ENCODE assay signal across 8 cellular contexts in genomic region chr17:17416007-17416399, GRCh38.
DNase-seq lines count a peak whose midpoint lies in the region; ATAC-seq and TF ChIP-seq lines count a peak whose summit lies in the region.

No MANE protein-coding gene starts in this region.

- ATAC-seq in heart left ventricle, result peak in 2 of 4 donors; percentile 16 to 41

- in situ Hi-C loops in G401 (cut with HindIII; ENCODE audit: low sequenced_read_pairs), result no loop called here

- peak overlapping the region; percentile 25 for H2AFZ ChIP-seq in smooth muscle cell (ENCODE audit: low read depth)

- H3K4me3 ChIP-seq in WERI-Rb-1 (ENCODE audit: low read depth, low read length), result no peak overlapping the region
- H3K4me3 ChIP-seq in heart left ventricle, result no peak overlapping the region
- no peak overlapping the region for H3K4me3 ChIP-seq in smooth muscle cell
- H3K4me3 ChIP-seq in effector memory CD4-positive, alpha-beta T cell (ENCODE audit: insufficient read depth, low read depth, low read length, poor library complexity, severe bottlenecking), result no peak overlapping the region

- 65 to 93% (median 91%) methylated on average over 2 of the region's 2 CpGs for WGBS in heart left ventricle, 4 donors
- 89% methylated on average over 2 of the region's 2 CpGs for WGBS in smooth muscle cell (ENCODE audit: low lambda C conversion rate)

- H3K9me3 ChIP-seq in WERI-Rb-1 (ENCODE audit: severe bottlenecking) (no peaks in the 10 kb centered on the region), heart left ventricle (no peaks in the 10 kb centered on the region), smooth muscle cell (replicated peaks; ENCODE audit: low read depth) (no peaks in the 10 kb centered on the region)
- H3K9me3 ChIP-seq in effector memory CD4-positive, alpha-beta T cell (ENCODE audit: control insufficient read depth, low read length), result no peaks in the 10 kb centered on the region

- H3K36me3 ChIP-seq in WERI-Rb-1 (no peaks in the 10 kb centered on the region), heart left ventricle (no peaks in the 10 kb centered on the region), smooth muscle cell (ENCODE audit: low read depth) (no peaks in the 10 kb centered on the region)
- no peaks in the 10 kb centered on the region for H3K36me3 ChIP-seq in effector memory CD4-positive, alpha-beta T cell (ENCODE audit: control insufficient read depth, insufficient read depth, low read length)

- TF ChIP-seq POLR2A in heart left ventricle (IDR thresholded peaks at IDR 0.05), result no peak

- intact Hi-C loops in heart left ventricle (cut with DNase I), result loop anchor here in 3 of 10 donors (5.0 kb wide), 4 partner anchors 54 to 156 kb away; partner anchors contain the start of gene RASD1 (in 1 of the 3)

- TF ChIP-seq CTCF in 22Rv1 (IDR thresholded peaks at IDR 0.05), result no peak
- TF ChIP-seq CTCF in WERI-Rb-1 (IDR thresholded peaks at IDR 0.05; ENCODE audit: low read depth, low read length), result no peak
- TF ChIP-seq CTCF in heart left ventricle (IDR thresholded peaks at IDR 0.05), result no peak
- TF ChIP-seq CTCF in smooth muscle cell (IDR thresholded peaks at IDR 0.05; ENCODE audit: borderline replicate concordance, insufficient read depth, poor library complexity, severe bottlenecking), result no peak

- no peak overlapping the region for H3K9ac ChIP-seq in smooth muscle cell (ENCODE audit: low read depth)

- DNase-seq in G401 (ENCODE audit: low spot score) (peak; percentile 44), NCI-H2107 (lab: John Stamatoyannopoulos, UW) (peak; percentile 39), WERI-Rb-1 (peak; percentile 26), heart left ventricle (no peak), smooth muscle cell (lab: John Stamatoyannopoulos, UW; ENCODE audit: unreplicated experiment) (no peak), cerebellum (ENCODE audit: low spot score) (no peak)
- no peak for DNase-seq in effector memory CD4-positive, alpha-beta T cell

- H3K4me1 ChIP-seq in heart left ventricle (peaks cover 0 to 63% (median 33%) of the 10 kb centered on the region in 12 donors), smooth muscle cell (ENCODE audit: low read depth) (no peaks in the 10 kb centered on the region)
- H3K4me1 ChIP-seq in effector memory CD4-positive, alpha-beta T cell (ENCODE audit: control insufficient read depth, insufficient read depth, low read length, poor library complexity, severe bottlenecking), result peaks cover 8% of the 10 kb centered on the region

- H4K20me1 ChIP-seq in smooth muscle cell (ENCODE audit: low read depth), result no peaks in the 10 kb centered on the region

- peak overlapping the region; percentile 31; the same call in 1 of the 2 replicates for H3K27ac ChIP-seq in 22Rv1
- H3K27ac ChIP-seq in WERI-Rb-1, result no peak overlapping the region
- H3K27ac ChIP-seq in heart left ventricle, result peak overlapping the region; percentile 19 to 82 (median 74)
- H3K27ac ChIP-seq in smooth muscle cell (ENCODE audit: low read depth), result peak overlapping the region; percentile 63
- H3K27ac ChIP-seq in effector memory CD4-positive, alpha-beta T cell (ENCODE audit: insufficient read depth, low read length, poor library complexity, severe bottlenecking), result no peak overlapping the region

- no peaks in the 10 kb centered on the region for H3K79me2 ChIP-seq in smooth muscle cell (ENCODE audit: low read depth)

- peaks cover 16% of the 10 kb centered on the region for H3F3A ChIP-seq in smooth muscle cell (ENCODE audit: low read depth)

- no peak overlapping the region for H3K4me2 ChIP-seq in smooth muscle cell

- H3K27me3 ChIP-seq in WERI-Rb-1 (ENCODE audit: insufficient read depth, low read depth, severe bottlenecking), result no peaks in the 10 kb centered on the region
- H3K27me3 ChIP-seq in heart left ventricle, result no peaks in the 10 kb centered on the region
- no peaks in the 10 kb centered on the region for H3K27me3 ChIP-seq in smooth muscle cell (ENCODE audit: low read depth)
- no peaks in the 10 kb centered on the region for H3K27me3 ChIP-seq in effector memory CD4-positive, alpha-beta T cell (replicated peaks; ENCODE audit: control insufficient read depth, insufficient read depth, low read length, poor library complexity, severe bottlenecking)

Comparison
In these comparisons a context has a peak if more than half of its experiments do, and no peak if none do; other contexts are left out.
1. H3K27ac ChIP-seq: peak in 22Rv1 (single experiment), heart left ventricle (12 of 12) and smooth muscle cell (single experiment); none in WERI-Rb-1 (single experiment) and effector memory CD4-positive, alpha-beta T cell (single experiment).
2. DNase-seq: peak in G401 (single experiment), NCI-H2107 (single experiment) and WERI-Rb-1 (single experiment); none in heart left ventricle (0 of 5), smooth muscle cell (single experiment), cerebellum (single experiment) and effector memory CD4-positive, alpha-beta T cell (0 of 3).